Comparison of ENCODE assay signal across 31 cellular contexts in genomic region chr3:128461731-128462130, GRCh38. TPM values are rescaled to one million over a fixed set of nuclear protein-coding genes. Genes with fewer than 3 reads are reported as not detected.
"Had no signal": no experiment of that assay in that cellular context is flagged by ENCODE, and none has a peak within 500 bp of the region (broad histone marks: within the 10 kb centered on the region; RNA-seq: fewer than 3 reads in every experiment).

No MANE protein-coding gene starts in this region.

- H3K9me3 ChIP-seq: body of pancreas, left lung, sigmoid colon, stomach, suprapubic skin, tibial nerve, uterus had no signal

- H3K4me1 ChIP-seq: body of pancreas, foreskin keratinocyte, left lung, sigmoid colon, stomach, suprapubic skin, tibial nerve, uterus had no signal

- H3K27me3 ChIP-seq: body of pancreas, uterus had no signal

- H3K4me2 ChIP-seq: hepatocyte, smooth muscle cell had no signal

- DNase-seq: activated B cell treated with CpG ODN at 0.5 μM for 24 hours; activated CD4-positive, alpha-beta T cell treated with anti-CD3 and anti-CD28 coated beads for 36 hours; activated CD4-positive, alpha-beta T cell treated with anti-CD3 and anti-CD28 coated beads, Interleukin-2, amount 50 U/mL, for 48 hours; activated effector memory CD4-positive, alpha-beta T cell treated with anti-CD3 and anti-CD28 coated beads, Interleukin-2, amount 50 U/mL, for 16 hours; activated naive CD4-positive, alpha-beta T cell treated with anti-CD3 and anti-CD28 coated beads, Interleukin-2, amount 10 ng/mL, durations not matched to agents 7 days and 5 days; activated T-cell treated with anti-CD3 and anti-CD28 coated beads, Interleukin-2, amount 50 U/mL, for 48 hours; body of pancreas; effector CD4-positive, alpha-beta T cell; foreskin keratinocyte; immature natural killer cell; kidney glomerular epithelial cell; naive thymus-derived CD4-positive, alpha-beta T cell; sigmoid colon; stimulated activated CD4-positive, alpha-beta T cell treated with anti-CD3 and anti-CD28 coated beads, Interleukin-15, amount 100 ng/mL, for 24 hours; stomach; T-helper 9 cell; uterus had no signal

- H3K4me1 Mint-ChIP-seq: activated B cell treated with CpG ODN at 0.5 μM for 24 hours; activated naive CD4-positive, alpha-beta T cell treated with anti-CD3 and anti-CD28 coated beads, Interleukin-2, amount 10 ng/mL, durations not matched to agents 7 days and 5 days; neural crest cell; stimulated activated memory B cell treated with anti-CD40 and anti-IgM and Interleukin-4, amounts not matched to agents 10 μg/mL and 1 μg/mL and 100 μg/mL, for 72 hours had no signal

- H3K36me3 Mint-ChIP-seq: activated naive CD4-positive, alpha-beta T cell treated with anti-CD3 and anti-CD28 coated beads, Interleukin-2, amount 10 ng/mL, durations not matched to agents 7 days and 5 days; immature natural killer cell; stimulated activated memory B cell treated with anti-CD40 and anti-IgM and Interleukin-4, amounts not matched to agents 10 μg/mL and 1 μg/mL and 100 μg/mL, for 72 hours had no signal

- H3K4me3 Mint-ChIP-seq: activated B cell treated with CpG ODN at 0.5 μM for 24 hours; activated CD4-positive, alpha-beta T cell treated with anti-CD3 and anti-CD28 coated beads for 36 hours; activated naive CD4-positive, alpha-beta T cell treated with anti-CD3 and anti-CD28 coated beads, Interleukin-2, amount 10 ng/mL, durations not matched to agents 7 days and 5 days; dendritic cell treated with granulocyte-macrophage colony-stimulating factor and Interleukin-4, amounts not matched to agents 40 ng/mL and 50 ng/mL, for 4 days; immature natural killer cell; naive thymus-derived CD4-positive, alpha-beta T cell; neural crest cell; stimulated activated memory B cell treated with anti-CD40 and anti-IgM and Interleukin-4, amounts not matched to agents 10 μg/mL and 1 μg/mL and 100 μg/mL, for 72 hours had no signal

- H3K9me3 Mint-ChIP-seq: activated B cell treated with CpG ODN at 0.5 μM for 24 hours; activated naive CD4-positive, alpha-beta T cell treated with anti-CD3 and anti-CD28 coated beads, Interleukin-2, amount 10 ng/mL, durations not matched to agents 7 days and 5 days; dendritic cell treated with granulocyte-macrophage colony-stimulating factor and Interleukin-4, amounts not matched to agents 40 ng/mL and 50 ng/mL, for 4 days; immature natural killer cell; naive thymus-derived CD4-positive, alpha-beta T cell; neural crest cell; stimulated activated memory B cell treated with anti-CD40 and anti-IgM and Interleukin-4, amounts not matched to agents 10 μg/mL and 1 μg/mL and 100 μg/mL, for 72 hours had no signal

- H3K27ac ChIP-seq: body of pancreas, foreskin keratinocyte, hepatocyte, left lung, sigmoid colon, stomach, suprapubic skin, tibial nerve, uterus had no signal

- H3K36me3 ChIP-seq: left lung, sigmoid colon, stomach, suprapubic skin, tibial nerve, uterus had no signal

- ATAC-seq: activated CD4-positive, alpha-beta T cell treated with anti-CD3 and anti-CD28 coated beads for 36 hours; body of pancreas; foreskin keratinocyte; left lung; naive thymus-derived CD4-positive, alpha-beta T cell; stimulated activated memory B cell treated with anti-CD40 and anti-IgM and Interleukin-4, amounts not matched to agents 10 μg/mL and 1 μg/mL and 100 μg/mL, for 72 hours had no signal

- H2AFZ ChIP-seq: hepatocyte had no signal

- H3K79me2 ChIP-seq: hepatocyte had no signal

- H3K27ac Mint-ChIP-seq: activated B cell treated with CpG ODN at 0.5 μM for 24 hours; activated CD4-positive, alpha-beta T cell treated with anti-CD3 and anti-CD28 coated beads for 36 hours; activated naive CD4-positive, alpha-beta T cell treated with anti-CD3 and anti-CD28 coated beads, Interleukin-2, amount 10 ng/mL, durations not matched to agents 7 days and 5 days; dendritic cell treated with granulocyte-macrophage colony-stimulating factor and Interleukin-4, amounts not matched to agents 40 ng/mL and 50 ng/mL, for 4 days; immature natural killer cell; naive thymus-derived CD4-positive, alpha-beta T cell; stimulated activated memory B cell treated with anti-CD40 and anti-IgM and Interleukin-4, amounts not matched to agents 10 μg/mL and 1 μg/mL and 100 μg/mL, for 72 hours had no signal

- H3K4me3 ChIP-seq: body of pancreas, hepatocyte, left lung, lung, sigmoid colon, smooth muscle cell, stomach, suprapubic skin, tibial nerve, uterus had no signal

RNA-seq across cellular contexts. Expression of gene DNAJB8, which starts 5.0 kb away (rescaled TPM):
- total RNA-seq: activated B cell treated with CpG ODN at 0.5 μM for 24 hours; activated CD4-positive, alpha-beta T cell treated with anti-CD3 and anti-CD28 coated beads for 36 hours; body of pancreas; cardiac septum; foreskin keratinocyte; glomerular endothelial cell; hepatocyte; left lung; lung; naive thymus-derived CD4-positive, alpha-beta T cell; neural crest cell; omental fat pad; renal cortical epithelial cell; sigmoid colon; smooth muscle cell; stomach; suprapubic skin; tibial nerve; uterus had no signal
- polyA plus RNA-seq: esophagus; foreskin keratinocyte; hepatocyte; immature natural killer cell; lung; naive thymus-derived CD4-positive, alpha-beta T cell; sigmoid colon; smooth muscle cell; stomach had no signal

RNA-seq across cellular contexts. Expression of gene GATA2, which starts 31.3 kb away (rescaled TPM):
- total RNA-seq: activated B cell treated with CpG ODN at 0.5 μM for 24 hours, foreskin keratinocyte had no signal
- polyA plus RNA-seq: foreskin keratinocyte; naive thymus-derived CD4-positive, alpha-beta T cell had no signal
